1 cellular context compared by ENCODE assay signal in the genomic region with DNA sequence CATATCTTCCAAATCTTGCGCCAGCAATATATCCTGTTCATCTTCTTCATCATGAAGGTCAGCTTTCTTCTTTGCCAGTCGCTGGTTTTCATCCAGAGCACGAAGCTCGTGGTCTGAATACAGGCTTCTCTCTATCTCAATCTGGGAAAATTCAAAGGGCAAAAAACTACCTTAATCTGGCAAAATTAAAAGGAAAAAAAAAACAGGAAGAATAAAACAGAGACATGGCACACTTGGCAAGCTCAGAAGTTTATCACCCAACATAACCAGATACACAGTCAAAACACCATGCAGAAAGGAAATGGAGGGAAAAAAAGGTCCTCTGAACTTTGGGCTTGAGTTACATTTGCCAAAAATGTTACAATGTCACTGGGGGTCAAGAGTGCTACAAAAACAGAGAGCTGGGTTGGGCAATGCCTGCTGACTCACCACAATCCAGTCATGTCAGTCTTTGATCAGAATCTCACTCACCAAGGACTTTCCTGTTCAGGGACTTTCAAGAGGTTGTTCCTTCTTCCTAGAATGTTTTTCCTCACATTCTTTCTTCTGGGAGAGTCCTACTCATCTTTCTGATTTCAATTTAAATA.
TF ChIP-seq lines count a peak whose summit lies in the region.

No MANE protein-coding gene starts in this region.

TF ChIP-seq in H1, 55 proteins besides CTCF, POLR2A, EP300 and RAD21:
- TF ChIP-seq RFX5 (IDR thresholded peaks at IDR 0.05; ENCODE audit: borderline replicate concordance, low read depth, low read length) (no peak), RXRA (IDR thresholded peaks at IDR 0.05; ENCODE audit: insufficient read depth, low read depth, low read length) (no peak), BRCA1 (IDR thresholded peaks at IDR 0.05; ENCODE audit: low read depth, low read length) (no peak), CBX8 (IDR thresholded peaks at IDR 0.05; ENCODE audit: borderline replicate concordance, low read depth, low read length) (no peak), TAF7 (optimal IDR thresholded peaks at IDR 0.05; ENCODE audit: borderline replicate concordance, low read depth, low read length) (no peak), GTF2F1 (IDR thresholded peaks at IDR 0.05; ENCODE audit: borderline replicate concordance, low read depth, low read length) (no peak), TAF1 (IDR thresholded peaks at IDR 0.05; ENCODE audit: low read depth, low read length) (no peak)
